In the genomic region with DNA sequence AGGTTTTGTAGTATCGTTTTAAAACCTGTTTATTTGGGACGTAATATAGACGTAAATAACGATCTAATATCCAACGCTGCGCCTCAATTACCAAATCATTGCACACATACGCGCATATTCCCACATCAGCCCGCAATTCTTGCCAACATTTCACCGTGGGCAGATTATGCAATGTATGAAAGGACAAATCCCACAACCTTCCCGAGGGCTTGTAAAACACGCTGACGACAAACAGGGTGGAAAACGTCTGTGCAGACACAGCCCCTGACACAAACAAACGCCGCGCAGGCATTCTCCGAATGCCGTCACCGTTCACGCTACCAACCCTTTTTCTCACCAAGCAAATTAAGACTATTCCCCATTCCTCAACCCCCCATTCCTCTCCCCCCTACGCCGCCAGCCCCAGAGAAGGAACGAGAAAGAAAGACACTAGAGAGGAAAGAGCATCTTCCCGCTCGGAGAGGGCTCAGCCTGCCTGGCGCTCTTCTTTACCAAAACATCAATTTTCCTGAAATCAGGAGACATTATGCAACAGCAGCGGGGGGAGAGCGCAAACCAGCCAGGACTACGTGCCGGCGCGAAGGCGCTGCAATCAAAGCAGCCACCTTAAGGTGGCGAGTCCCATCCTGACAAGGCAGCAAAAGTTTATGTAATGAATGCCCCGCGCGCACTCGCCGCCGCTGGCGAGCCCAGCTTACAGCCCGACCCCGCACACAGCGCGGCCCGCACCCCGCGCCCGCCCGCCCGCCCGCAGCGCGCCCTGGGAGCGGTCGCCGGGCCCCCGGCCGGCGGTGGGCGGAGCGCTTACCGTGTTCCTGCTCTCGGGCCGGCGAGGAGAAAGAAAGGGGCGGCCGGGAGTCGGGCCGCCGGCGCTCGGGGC, we compare ENCODE assay signal across 8 cellular contexts. TPM values are rescaled to one million over a fixed set of nuclear protein-coding genes. Genes with fewer than 3 reads are reported as not detected.
DNase-seq lines count a peak whose midpoint lies in the region; TF ChIP-seq lines count a peak whose summit lies in the region.

No MANE protein-coding gene starts in this region.

- H2AFZ ChIP-seq in H9 (ENCODE audit: low read length), result no peak overlapping the region

- no peak overlapping the region for H2AK5ac ChIP-seq in H9 (ENCODE audit: insufficient read length, low read length)

- TF ChIP-seq POLR2A in spleen (IDR thresholded peaks at IDR 0.05), result no peak

- H3K36me3 ChIP-seq in MG63 (no peaks in the 10 kb centered on the region), spleen (no peaks in the 10 kb centered on the region)

- H3K79me2 ChIP-seq in H9 (ENCODE audit: insufficient read depth, low read length), result peaks cover 2% of the 10 kb centered on the region; the same call in 1 of the 2 replicates

- WGBS in H9 (ENCODE audit: extremely low coverage, insufficient read length, low lambda C conversion rate), result no CpG with 5 or more reads among the region's 74 CpGs
- WGBS in spleen, 5 donors, result 0 to 1% (median 1%) methylated on average over 34 to 74 of the region's 74 CpGs

- H3K9me3 ChIP-seq in H9 (ENCODE audit: control insufficient read depth, low read depth, low read length) (no peaks in the 10 kb centered on the region), MG63 (no peaks in the 10 kb centered on the region), spleen (no peaks in the 10 kb centered on the region)

- no peak overlapping the region for H4K8ac ChIP-seq in H9 (replicated peaks; ENCODE audit: insufficient read length, low read depth, low read length)

- H3K4me1 ChIP-seq in H9 (ENCODE audit: insufficient read depth, low read length), result no peaks in the 10 kb centered on the region
- peaks cover 10 to 87% (median 52%) of the 10 kb centered on the region in 6 donors for H3K4me1 ChIP-seq in spleen

- peaks cover 0 to 4% of the 10 kb centered on the region in 2 experiments; a peak in 2 of 5 replicates for H3K9me3 Mint-ChIP-seq in H9

- no peak overlapping the region for H3K56ac ChIP-seq in H9 (ENCODE audit: insufficient read length, low read depth, low read length)

- no peak overlapping the region for H4K5ac ChIP-seq in H9 (ENCODE audit: insufficient read length, low read depth, low read length)

- H2BK5ac ChIP-seq in H9 (ENCODE audit: insufficient read length, low read length), result no peak overlapping the region

- no peak overlapping the region for H4K91ac ChIP-seq in H9 (ENCODE audit: insufficient read length, low read depth, low read length)

- no peak overlapping the region for H2BK15ac ChIP-seq in H9 (ENCODE audit: low read depth, low read length)

- no peaks in the 10 kb centered on the region for H3K79me1 ChIP-seq in H9 (ENCODE audit: insufficient read depth, low read depth, low read length, poor library complexity, severe bottlenecking)

- H2BK120ac ChIP-seq in H9 (ENCODE audit: low read depth, low read length, poor library complexity, severe bottlenecking), result no peak overlapping the region

- H4K20me1 ChIP-seq in H9 (ENCODE audit: control insufficient read depth, insufficient read depth, insufficient read length), result no peaks in the 10 kb centered on the region

- peak; percentile 79 for DNase-seq in GM10266 (ENCODE audit: extremely low spot score)
- DNase-seq in H9, result peak; percentile 61
- peak; percentile 69 for DNase-seq in MG63
- DNase-seq in caudate nucleus (lab: John Stamatoyannopoulos, UW), result peak in 49 of 61 donors; percentile 4 to 81 (median 51)
- DNase-seq in islet precursor cell, result peak; percentile 79
- DNase-seq in spleen, result peak; percentile 90
- DNase-seq in middle frontal gyrus (ENCODE audit: extremely low spot score, low spot score), result no peak

- H3K4me3 ChIP-seq in MG63 (peak overlapping the region; percentile 84), WI38 (ENCODE audit: low read depth, low read length) (peak overlapping the region; percentile 77), spleen (peak overlapping the region; percentile 54 to 74 (median 62))

- H2BK12ac ChIP-seq in H9 (ENCODE audit: insufficient read length, low read depth, low read length), result no peak overlapping the region

- H3T11ph ChIP-seq in H9 (ENCODE audit: low read length), result no peak overlapping the region

- no peak overlapping the region for H2BK20ac ChIP-seq in H9 (ENCODE audit: low read depth, low read length, poor library complexity, severe bottlenecking)

- peak overlapping the region in 2 of 3 experiments; percentile 17 to 84; a peak in 4 of 7 replicates for H3K27ac Mint-ChIP-seq in H9

- TF ChIP-seq CTCF in GM10266 (IDR thresholded peaks at IDR 0.05; ENCODE audit: control insufficient read depth, insufficient read depth, low read depth, missing control alignments), result peak; percentile 43
- TF ChIP-seq CTCF in H9 (conservative IDR thresholded peaks at IDR 0.05), result peak; percentile 26; the same call in 2 of the 3 replicates
- peak; percentile 18; the same call in 1 of the 2 replicates for TF ChIP-seq CTCF in WI38 (IDR thresholded peaks at IDR 0.05; ENCODE audit: low read depth, low read length)
- peak in 9 of 11 experiments; percentile 5 to 50 (median 23) for TF ChIP-seq CTCF in spleen (IDR thresholded peaks at IDR 0.05 in 8 of 11, conservative IDR thresholded peaks at IDR 0.05 in 3 of 11)

- H3K27me3 Mint-ChIP-seq in H9 (ENCODE audit: low read depth), result peaks cover 64% of the 10 kb centered on the region

- intact Hi-C loops in spleen (cut with DNase I; ENCODE audit: low total_unique reads), result loop anchor here (10.0 kb wide), 1 partner anchor 228 kb away; no protein-coding TSS in a partner anchor

- H3K4me1 Mint-ChIP-seq in H9, result peaks cover 28 to 33% of the 10 kb centered on the region in 2 experiments

- no peak overlapping the region for H3K23ac ChIP-seq in H9 (ENCODE audit: insufficient read length, low read depth, low read length)

- peaks cover 19% of the 10 kb centered on the region for H3K23me2 ChIP-seq in H9 (ENCODE audit: insufficient read length, low read depth, low read length, poor library complexity, severe bottlenecking)

- peak overlapping the region; percentile 100 for H3K4me2 ChIP-seq in H9 (ENCODE audit: insufficient read depth, insufficient read length, low read length)

- H3K27ac ChIP-seq in H9 (ENCODE audit: insufficient read length, low read depth, low read length), result no peak overlapping the region
- peak overlapping the region; percentile 91 for H3K27ac ChIP-seq in caudate nucleus (ENCODE audit: low read depth, low read length)
- H3K27ac ChIP-seq in spleen, result peak overlapping the region; percentile 55 to 96 (median 92)

- no peak overlapping the region for H3K18ac ChIP-seq in H9 (ENCODE audit: insufficient read length, low read depth, low read length)

- H3K14ac ChIP-seq in H9 (ENCODE audit: insufficient read depth, low read length), result 0 out of 2 replicates have a peak overlapping the region, but pooled peaks have one; percentile 56

- H3K4ac ChIP-seq in H9 (ENCODE audit: low read depth, low read length), result no peak overlapping the region

- H3K27me3 ChIP-seq in H9 (ENCODE audit: insufficient read depth, low read length) (peaks cover 28% of the 10 kb centered on the region; the same call in 1 of the 2 replicates), MG63 (no peaks in the 10 kb centered on the region), spleen (replicated peaks in 1 of 7) (peaks cover 0 to 56% (median 13%) of the 10 kb centered on the region in 7 donors)

- peak overlapping the region; percentile 60 for H3K9ac ChIP-seq in H9 (ENCODE audit: extremely low read depth, insufficient read length, low read length)

- peak overlapping the region; percentile 90 to 93 for H3K4me3 Mint-ChIP-seq in H9

- H3K36me3 Mint-ChIP-seq in H9 (ENCODE audit: insufficient read depth in 1 of 3, low read depth in 3 of 3), result no peaks in the 10 kb centered on the region

RNA-seq across cellular contexts. Expression of a gene that starts 0.6 kb away (rescaled TPM):
- total RNA-seq in H9 (2021), result 7.6 and 8.4 TPM in 2 replicates
- 0.17 and 2.7 TPM in 2 replicates for total RNA-seq in MG63 (2014; rRNA removed; shearing (Covaris generic); ENCODE audit: low replicate concordance)
- total RNA-seq in spleen, result 10 to 100 TPM; 15.5 to 41.9 (median 21.1) TPM
- polyA plus RNA-seq in spleen, result 1 to 10 TPM; 4.7 to 8.6 (median 7.4) TPM
